Comparison of ENCODE assay signal across 12 cellular contexts in genomic region chr18:27185025-27185763, GRCh38. TPM values are rescaled to one million over a fixed set of nuclear protein-coding genes. Genes with fewer than 3 reads are reported as not detected.
DNase-seq lines count a peak whose midpoint lies in the region; ATAC-seq and TF ChIP-seq lines count a peak whose summit lies in the region.
"Had no signal": no experiment of that assay in that cellular context is flagged by ENCODE, and none has a peak within 500 bp of the region (broad histone marks: within the 10 kb centered on the region; RNA-seq: fewer than 3 reads in every experiment).

CHST9 (minus strand) TSS chr18:27185308; CDS start chr18:27142809, 42,499 bp downstream.

- POLR2A ChIA-PET in Caco-2 (lab: Charles Lee): no interaction called here
- POLR2A ChIA-PET in T-cell (lab: Charles Lee): no interaction called here
- POLR2A ChIA-PET in CD4-positive, alpha-beta T cell (lab: Charles Lee): no interaction called here

- no peaks in the 10 kb centered on the region for H3K9me3 Mint-ChIP-seq in Caco-2 (ENCODE audit: unreplicated experiment)
- no peaks in the 10 kb centered on the region for H3K9me3 Mint-ChIP-seq in nephron progenitor cell
- H3K9me3 Mint-ChIP-seq in T-cell: peaks cover 2 to 6% (median 4%) of the 10 kb centered on the region in 3 donors
- peaks cover 2% of the 10 kb centered on the region for H3K9me3 Mint-ChIP-seq in CD4-positive, alpha-beta T cell

- peak within 1 kb of the TSS; percentile 88 for H3K4me3 Mint-ChIP-seq in Caco-2 (ENCODE audit: unreplicated experiment)
- H3K4me3 Mint-ChIP-seq in nephron progenitor cell: peak within 1 kb of the TSS; percentile 85
- H3K4me3 Mint-ChIP-seq in T-cell: no peak within 1 kb of the TSS
- no peak within 1 kb of the TSS for H3K4me3 Mint-ChIP-seq in CD4-positive, alpha-beta T cell

- no peak within 1 kb of the TSS for H3K27ac ChIP-seq in CD4-positive, alpha-beta T cell (ENCODE audit: low read depth, low read length)
- H3K27ac ChIP-seq: C4-2B had no signal

- H3K4me3 ChIP-seq in Caco-2 (ENCODE audit: low read depth, low read length): peak within 1 kb of the TSS; percentile 53
- H3K4me3 ChIP-seq in epithelial cell of proximal tubule (ENCODE audit: low read depth, low read length): peak within 1 kb of the TSS; percentile 56

- CTCF ChIA-PET in Caco-2 (lab: Charles Lee) (no interaction called here), T-cell (lab: Charles Lee) (no interaction called here)
- CTCF ChIA-PET in CD4-positive, alpha-beta T cell (lab: Charles Lee): no interaction called here

- H3K4me1 ChIP-seq in Caco-2: no peaks in the 10 kb centered on the region

- H3K27me3 Mint-ChIP-seq in Caco-2 (ENCODE audit: insufficient read depth, unreplicated experiment) (no peaks in the 10 kb centered on the region), nephron progenitor cell (ENCODE audit: low read depth, poor library complexity) (peaks cover 67% of the 10 kb centered on the region), T-cell (peaks cover 22 to 29% of the 10 kb centered on the region in 2 donors)
- peaks cover 38% of the 10 kb centered on the region for H3K27me3 Mint-ChIP-seq in CD4-positive, alpha-beta T cell

- H3K36me3 ChIP-seq in Caco-2 (ENCODE audit: control insufficient read depth, insufficient read depth, low read length): no peaks in the 10 kb centered on the region

- TF ChIP-seq CTCF in Caco-2 (IDR thresholded peaks at IDR 0.05; ENCODE audit: insufficient read depth in 1 of 2, low read depth in 1 of 2, low read length in 1 of 2, severe bottlenecking in 1 of 2, unreplicated experiment in 1 of 2) (no peak), epithelial cell of proximal tubule (conservative IDR thresholded peaks at IDR 0.05; ENCODE audit: low read depth, low read length) (peak; percentile 13), nephron progenitor cell (IDR thresholded peaks at IDR 0.05) (no peak)
- TF ChIP-seq CTCF in CD4-positive, alpha-beta T cell (IDR thresholded peaks at IDR 0.05): no peak

- H3K27ac Mint-ChIP-seq in Caco-2 (ENCODE audit: unreplicated experiment): no peak within 1 kb of the TSS
- H3K27ac Mint-ChIP-seq in nephron progenitor cell: no peak within 1 kb of the TSS
- H3K27ac Mint-ChIP-seq in T-cell: no peak within 1 kb of the TSS
- no peak within 1 kb of the TSS for H3K27ac Mint-ChIP-seq in CD4-positive, alpha-beta T cell

- no peaks in the 10 kb centered on the region for H3K4me1 Mint-ChIP-seq in Caco-2 (ENCODE audit: low read depth, unreplicated experiment)
- peaks cover 12% of the 10 kb centered on the region for H3K4me1 Mint-ChIP-seq in nephron progenitor cell
- no peaks in the 10 kb centered on the region for H3K4me1 Mint-ChIP-seq in T-cell
- H3K4me1 Mint-ChIP-seq in CD4-positive, alpha-beta T cell (ENCODE audit: low read depth): no peaks in the 10 kb centered on the region

- DNase-seq in Caco-2 (peak; percentile 19 to 38), NCI-H2171 (lab: John Stamatoyannopoulos, UW) (peak; percentile 61), epithelial cell of proximal tubule (ENCODE audit: low read depth) (no peak), nephron progenitor cell (peak; percentile 75), T-cell (no peak), DMS114 treated with DMSO at 0.1 percent for 48 hours (lab: John Stamatoyannopoulos, UW; ENCODE audit: unreplicated experiment) (no peak)
- no peak for DNase-seq in CD4-positive, alpha-beta T cell
- DNase-seq: OCI-M1 had no signal

- intact Hi-C loops in Caco-2 (cut with micrococcal nuclease; ENCODE audit: unreplicated experiment): loop anchor here (1.0 kb wide), 1 partner anchor 13 kb away; no protein-coding TSS in a partner anchor
- intact Hi-C loops in CD4-positive, alpha-beta T cell (cut with DNase I, micrococcal nuclease): no loop called here

- ATAC-seq in T-cell (replicated peaks in 1 of 4) (no peak), HG03565 (IDR thresholded peaks at IDR 0.05; ENCODE audit: unreplicated experiment) (no peak)
- no peak for ATAC-seq in CD4-positive, alpha-beta T cell (ENCODE audit: poor library complexity)
- ATAC-seq: HCT116 had no signal

- no peaks in the 10 kb centered on the region for H3K27me3 ChIP-seq in Caco-2 (replicated peaks; ENCODE audit: control insufficient read depth, insufficient read depth, low read length)
- peaks cover 6% of the 10 kb centered on the region for H3K27me3 ChIP-seq in CD4-positive, alpha-beta T cell (ENCODE audit: control insufficient read depth, insufficient read depth, low read length)

- H3K36me3 Mint-ChIP-seq in Caco-2 (ENCODE audit: insufficient read depth, unreplicated experiment): no peaks in the 10 kb centered on the region
- H3K36me3 Mint-ChIP-seq in nephron progenitor cell (ENCODE audit: low read depth): no peaks in the 10 kb centered on the region
- no peaks in the 10 kb centered on the region for H3K36me3 Mint-ChIP-seq in T-cell
- H3K36me3 Mint-ChIP-seq in CD4-positive, alpha-beta T cell (ENCODE audit: low read depth): no peaks in the 10 kb centered on the region

- no peaks in the 10 kb centered on the region for H3K9me3 ChIP-seq in Caco-2
- no peaks in the 10 kb centered on the region for H3K9me3 ChIP-seq in CD4-positive, alpha-beta T cell (ENCODE audit: control insufficient read depth, low read length)

- no TSS peak for BruUV-seq in Caco-2 (replicated peaks; lab: Mats Ljungman, UMichigan)

RNA-seq across cellular contexts. Expression of gene CHST9, which starts in this region (rescaled TPM):
- total RNA-seq in Caco-2 (2022) (20.6 and 26.5 TPM in 2 replicates), epithelial cell of proximal tubule (2.1 and 3.7 TPM in 2 replicates), T-cell (not detected)
- not detected for total RNA-seq in CD4-positive, alpha-beta T cell
- total RNA-seq: myocyte had no signal

Comparison
In these comparisons a context has a peak if more than half of its experiments do, and no peak if none do; other contexts are left out.
1. DNase-seq: peak in Caco-2 (2 of 2), NCI-H2171 (single experiment) and nephron progenitor cell (single experiment); none in epithelial cell of proximal tubule (single experiment), T-cell (0 of 34), DMS114 treated with DMSO at 0.1 percent for 48 hours (single experiment) and CD4-positive, alpha-beta T cell (0 of 10).
2. H3K4me3 Mint-ChIP-seq: peak in Caco-2 (single experiment) and nephron progenitor cell (single experiment); none in T-cell (0 of 3) and CD4-positive, alpha-beta T cell (single experiment).